In the genomic region with DNA sequence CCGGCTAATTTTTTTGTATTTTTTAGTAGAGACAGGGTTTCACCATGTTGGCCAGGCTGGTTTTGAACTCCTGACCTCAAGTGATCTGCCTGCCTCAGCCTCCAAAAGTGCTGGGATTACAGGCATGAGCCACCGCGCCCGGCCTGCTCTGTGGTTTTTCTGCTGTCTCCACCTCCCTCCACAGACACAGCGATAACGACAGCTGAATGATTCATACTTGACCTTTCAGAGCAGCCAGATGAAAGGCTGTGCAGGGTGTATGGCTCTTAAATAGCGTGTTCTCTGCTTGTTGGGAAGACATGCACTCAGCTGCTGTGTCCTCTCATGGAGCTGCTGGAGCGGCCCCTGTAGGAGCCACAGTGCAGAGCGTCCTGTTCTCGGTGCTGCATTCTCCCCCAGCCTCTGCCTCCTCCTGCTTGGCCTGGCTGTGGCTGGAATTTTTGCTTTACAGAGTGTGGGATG, we compare ENCODE assay signal across 8 cellular contexts.
DNase-seq lines count a peak whose midpoint lies in the region; ATAC-seq and TF ChIP-seq lines count a peak whose summit lies in the region.
"Not testable (repeated sequence)": the region's sequence is repeated elsewhere in the genome, so short reads cannot be mapped to it uniquely, and the experiment has no call there.

No MANE protein-coding gene starts in this region.

- TF ChIP-seq CTCF in GM10248 (IDR thresholded peaks at IDR 0.05; ENCODE audit: control extremely low read depth, extremely low read depth, low read depth, missing control alignments), result not testable (repeated sequence)
- peak; percentile 50 for TF ChIP-seq CTCF in astrocyte of the cerebellum (IDR thresholded peaks at IDR 0.05; ENCODE audit: low read depth, low read length, missing control alignments)

- H3K4me1 ChIP-seq in thymus (ENCODE audit: control insufficient read depth, insufficient read depth, low read length), result not testable (repeated sequence)

- intact Hi-C loops in left ventricle myocardium superior (cut with micrococcal nuclease), result not testable (repeated sequence)

- in situ Hi-C loops in astrocyte of the cerebellum (cut with HindIII; ENCODE audit: low sequenced_read_pairs), result not testable (repeated sequence)

- WGBS in thymus, result 69% methylated on average over 10 of the region's 10 CpGs

- peak overlapping the region; percentile 73 for H3K27ac ChIP-seq in thymus (ENCODE audit: low read depth)

- DNase-seq in GM10248 (ENCODE audit: extremely low spot score), result peak; percentile 63
- DNase-seq in NCI-H774 (lab: John Stamatoyannopoulos, UW), result peak; percentile 82
- peak; percentile 70 for DNase-seq in activated CD4-positive, CD25-positive, alpha-beta regulatory T cell treated with anti-CD3 and anti-CD28 coated beads, Interleukin-2, amount 50 U/mL, for 72 hours
- DNase-seq in astrocyte of the cerebellum (ENCODE audit: low read depth), result peak; percentile 85
- peak; percentile 86 for DNase-seq in left ventricle myocardium superior
- DNase-seq in renal cortical epithelial cell (ENCODE audit: low read depth), result peak; percentile 84

- H3K9me3 ChIP-seq in thymus (ENCODE audit: control insufficient read depth), result not testable (repeated sequence)

- H3K36me3 ChIP-seq in thymus (ENCODE audit: control insufficient read depth, insufficient read depth), result not testable (repeated sequence)

- peak; percentile 89 for ATAC-seq in HG03432 (IDR thresholded peaks at IDR 0.05; ENCODE audit: unreplicated experiment)
- peak; percentile 99 for ATAC-seq in left ventricle myocardium superior

- H3K27me3 ChIP-seq in thymus (ENCODE audit: control insufficient read depth, insufficient read depth), result not testable (repeated sequence)

- POLR2A ChIA-PET in GM10248 (lab: Yijun Ruan, JAX), result not testable (repeated sequence)

- CTCF ChIA-PET in GM10248 (lab: Yijun Ruan, JAX), result interaction anchor here (1.0 to 1.4 kb wide), 6 partner anchors 9 to 101 kb away, joined by 3 to 4 read pairs (median 3); no protein-coding TSS in a partner anchor

- H3K4me3 ChIP-seq in astrocyte of the cerebellum (ENCODE audit: low read depth, low read length); thymus (ENCODE audit: low read length): not testable (repeated sequence)
